33 cellular contexts compared by ENCODE assay signal in the genomic region with DNA sequence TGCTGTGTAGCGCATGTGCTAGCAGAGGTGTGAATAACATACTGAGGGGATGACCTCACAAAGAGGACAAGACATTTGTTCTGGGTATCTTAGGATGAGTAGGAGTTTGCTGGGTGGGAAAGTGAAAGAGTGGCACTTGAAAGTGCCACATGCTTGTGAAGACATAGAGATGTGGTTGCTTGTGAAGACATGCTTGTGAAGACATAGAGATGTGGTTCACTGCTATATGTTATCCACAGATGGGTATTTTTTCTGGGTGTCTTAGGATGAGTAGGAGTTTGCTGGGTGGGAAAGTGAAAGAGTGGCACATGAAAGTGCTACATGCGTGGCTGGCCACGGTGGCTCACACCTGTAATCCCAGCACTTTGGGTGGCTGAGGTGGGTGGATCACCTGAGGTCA.
"Had no signal": no experiment of that assay in that cellular context is flagged by ENCODE, and none has a peak within 500 bp of the region (broad histone marks: within the 10 kb centered on the region; RNA-seq: fewer than 3 reads in every experiment).

No MANE protein-coding gene starts in this region.

- DNase-seq: activated B cell treated with CpG ODN at 0.5 μM for 24 hours; activated CD4-positive, alpha-beta memory T cell treated with anti-CD3 and anti-CD28 coated beads for 36 hours; activated CD4-positive, alpha-beta T cell treated with anti-CD3 and anti-CD28 coated beads, Interleukin-2, amount 50 U/mL, for 1 hour; activated CD8-positive, alpha-beta memory T cell treated with anti-CD3 and anti-CD28 coated beads, Interleukin-2, amount 10 ng/mL, durations not matched to agents 7 days and 5 days; activated CD8-positive, alpha-beta memory T cell treated with anti-CD3 and anti-CD28 coated beads, Interleukin-2, amount 50 U/mL, for 4 hours; activated CD8-positive, alpha-beta T cell treated with anti-CD3 and anti-CD28 coated beads, Interleukin-2, amount 10 ng/mL, durations not matched to agents 7 days and 5 days; activated effector memory CD4-positive, alpha-beta T cell treated with anti-CD3 and anti-CD28 coated beads, Interleukin-2, amount 50 U/mL, for 16 hours; activated naive CD4-positive, alpha-beta T cell treated with anti-CD3 and anti-CD28 coated beads, Interleukin-2, amount 10 ng/mL, durations not matched to agents 7 days and 5 days; activated T-cell treated with anti-CD3 and anti-CD28 coated beads, Interleukin-2, amount 50 U/mL, for 1 hour; activated T-cell treated with anti-CD3 and anti-CD28 coated beads, Interleukin-2, amount 50 U/mL, for 48 hours; adrenal gland; amygdala; aorta; body of pancreas; caudate nucleus; cortex of kidney; dermis blood vessel endothelial cell; effector CD4-positive, alpha-beta T cell; effector memory CD8-positive, alpha-beta T cell; erythroblast; foreskin keratinocyte; gastrocnemius medialis; heart right ventricle; T-helper 1 cell; T-helper 17 cell; T1000; WERI-Rb-1 had no signal

- H3K27ac Mint-ChIP-seq: activated B cell treated with CpG ODN at 0.5 μM for 24 hours; activated CD4-positive, alpha-beta memory T cell treated with anti-CD3 and anti-CD28 coated beads for 36 hours; activated CD8-positive, alpha-beta memory T cell treated with anti-CD3 and anti-CD28 coated beads, Interleukin-2, amount 10 ng/mL, durations not matched to agents 7 days and 5 days; activated CD8-positive, alpha-beta T cell treated with anti-CD3 and anti-CD28 coated beads, Interleukin-2, amount 10 ng/mL, durations not matched to agents 7 days and 5 days; activated naive CD4-positive, alpha-beta T cell treated with anti-CD3 and anti-CD28 coated beads, Interleukin-2, amount 10 ng/mL, durations not matched to agents 7 days and 5 days; activated naive CD8-positive, alpha-beta T cell; activated T-helper 1 cell treated with anti-CD3 and anti-CD28 coated beads, Interleukin-12 subunit alpha, Interleukin-12 subunit beta, Interleukin-2, Interleukin-4 antibody, amounts not matched to agents 30 ng/mL and 10 ng/mL and 1 ng/mL, durations not matched to agents 14 hours and 24 hours and 36 hours; activated T-helper 2 cell treated with anti-CD3 and anti-CD28 coated beads, Interferon-gamma antibody, Interleukin-2, Interleukin-4, amounts not matched to agents 10 μg/mL and 5 μg/mL and 100 μg/mL, durations not matched to agents 14 hours and 24 hours and 36 hours; effector memory CD8-positive, alpha-beta T cell; T-helper 17 cell; T-helper 2 cell treated with Interferon-gamma antibody and Interleukin-4, amounts not matched to agents 5 μg/mL and 100 μg/mL, for 36 hours had no signal

- H3K9me3 ChIP-seq: adrenal gland, body of pancreas, esophagus muscularis mucosa, gastrocnemius medialis, heart right ventricle had no signal

- H3K4me1 Mint-ChIP-seq: activated B cell treated with CpG ODN at 0.5 μM for 24 hours; activated CD8-positive, alpha-beta memory T cell treated with anti-CD3 and anti-CD28 coated beads, Interleukin-2, amount 10 ng/mL, durations not matched to agents 7 days and 5 days; activated naive CD4-positive, alpha-beta T cell treated with anti-CD3 and anti-CD28 coated beads, Interleukin-2, amount 10 ng/mL, durations not matched to agents 7 days and 5 days; T-helper 17 cell had no signal

- H3K4me3 Mint-ChIP-seq: activated B cell treated with CpG ODN at 0.5 μM for 24 hours; activated CD4-positive, alpha-beta memory T cell treated with anti-CD3 and anti-CD28 coated beads for 36 hours; activated CD8-positive, alpha-beta memory T cell treated with anti-CD3 and anti-CD28 coated beads, Interleukin-2, amount 10 ng/mL, durations not matched to agents 7 days and 5 days; activated CD8-positive, alpha-beta T cell treated with anti-CD3 and anti-CD28 coated beads, Interleukin-2, amount 10 ng/mL, durations not matched to agents 7 days and 5 days; activated naive CD4-positive, alpha-beta T cell treated with anti-CD3 and anti-CD28 coated beads, Interleukin-2, amount 10 ng/mL, durations not matched to agents 7 days and 5 days; activated naive CD8-positive, alpha-beta T cell; activated T-helper 1 cell treated with anti-CD3 and anti-CD28 coated beads, Interleukin-12 subunit alpha, Interleukin-12 subunit beta, Interleukin-2, Interleukin-4 antibody, amounts not matched to agents 30 ng/mL and 10 ng/mL and 1 ng/mL, durations not matched to agents 14 hours and 24 hours and 36 hours; effector memory CD8-positive, alpha-beta T cell; T-helper 17 cell; T-helper 2 cell treated with Interferon-gamma antibody and Interleukin-4, amounts not matched to agents 5 μg/mL and 100 μg/mL, for 36 hours had no signal

- H3K4me3 ChIP-seq: adrenal gland, body of pancreas, esophagus muscularis mucosa, gastrocnemius medialis, heart right ventricle had no signal

- H3K27ac ChIP-seq: adrenal gland, body of pancreas, esophagus muscularis mucosa, foreskin keratinocyte, gastrocnemius medialis, heart right ventricle, WERI-Rb-1 had no signal

- H3K27me3 ChIP-seq: adrenal gland, body of pancreas, esophagus muscularis mucosa, gastrocnemius medialis, heart right ventricle had no signal

- H3K9me3 Mint-ChIP-seq: activated CD4-positive, alpha-beta memory T cell treated with anti-CD3 and anti-CD28 coated beads for 36 hours; activated naive CD4-positive, alpha-beta T cell treated with anti-CD3 and anti-CD28 coated beads, Interleukin-2, amount 10 ng/mL, durations not matched to agents 7 days and 5 days; activated T-helper 1 cell treated with anti-CD3 and anti-CD28 coated beads, Interleukin-12 subunit alpha, Interleukin-12 subunit beta, Interleukin-2, Interleukin-4 antibody, amounts not matched to agents 30 ng/mL and 10 ng/mL and 1 ng/mL, durations not matched to agents 14 hours and 24 hours and 36 hours; activated T-helper 2 cell treated with anti-CD3 and anti-CD28 coated beads, Interferon-gamma antibody, Interleukin-2, Interleukin-4, amounts not matched to agents 10 μg/mL and 5 μg/mL and 100 μg/mL, durations not matched to agents 14 hours and 24 hours and 36 hours; T-helper 2 cell treated with Interferon-gamma antibody and Interleukin-4, amounts not matched to agents 5 μg/mL and 100 μg/mL, for 36 hours had no signal

- ATAC-seq: activated CD4-positive, CD25-positive, alpha-beta regulatory T cell treated with anti-CD3 and anti-CD28 coated beads, Interleukin-2, amount 50 U/mL, for 24 hours; activated CD8-positive, alpha-beta memory T cell treated with anti-CD3 and anti-CD28 coated beads, Interleukin-2, amount 10 ng/mL, durations not matched to agents 7 days and 5 days; activated CD8-positive, alpha-beta T cell treated with anti-CD3 and anti-CD28 coated beads, Interleukin-2, amount 10 ng/mL, durations not matched to agents 7 days and 5 days; body of pancreas; effector memory CD8-positive, alpha-beta T cell; foreskin keratinocyte; gastrocnemius medialis; T-helper 17 cell had no signal

- H3K36me3 ChIP-seq: adrenal gland, esophagus muscularis mucosa, gastrocnemius medialis, heart right ventricle, WERI-Rb-1 had no signal

- H3K36me3 Mint-ChIP-seq: activated CD4-positive, alpha-beta memory T cell treated with anti-CD3 and anti-CD28 coated beads for 36 hours; activated CD8-positive, alpha-beta memory T cell treated with anti-CD3 and anti-CD28 coated beads, Interleukin-2, amount 10 ng/mL, durations not matched to agents 7 days and 5 days; activated naive CD4-positive, alpha-beta T cell treated with anti-CD3 and anti-CD28 coated beads, Interleukin-2, amount 10 ng/mL, durations not matched to agents 7 days and 5 days; activated naive CD8-positive, alpha-beta T cell had no signal
